In the genomic region with DNA sequence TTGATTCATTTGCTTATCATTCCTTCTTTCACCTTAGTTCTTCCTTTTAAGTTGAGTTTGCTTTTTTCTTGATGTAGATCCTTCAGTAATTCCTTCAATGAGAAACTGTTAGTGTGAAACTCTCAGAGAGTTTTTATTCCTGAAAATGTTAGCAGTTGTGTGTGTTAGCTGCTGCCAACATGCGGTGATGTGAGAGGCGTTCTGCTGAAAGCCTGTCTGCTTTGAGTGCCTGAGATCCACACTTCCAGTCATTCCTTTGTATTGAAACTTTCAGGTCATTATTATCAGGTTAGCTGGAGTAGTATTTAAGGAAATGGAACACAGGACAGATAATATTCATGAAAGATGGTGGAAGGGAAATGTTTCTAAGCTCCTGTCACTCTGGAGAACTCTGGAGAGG, we compare ENCODE assay signal across 21 cellular contexts.
DNase-seq lines count a peak whose midpoint lies in the region; ATAC-seq, FAIRE-seq and TF ChIP-seq lines count a peak whose summit lies in the region.
"Had no signal": no experiment of that assay in that cellular context is flagged by ENCODE, and none has a peak within 500 bp of the region (broad histone marks: within the 10 kb centered on the region; RNA-seq: fewer than 3 reads in every experiment).

No MANE protein-coding gene starts in this region.

- peaks cover 7% of the 10 kb centered on the region for H3K36me3 Mint-ChIP-seq in Calu3 (ENCODE audit: insufficient read depth, unreplicated experiment)
- H3K36me3 Mint-ChIP-seq in astrocyte (ENCODE audit: low read depth, unreplicated experiment) = peaks cover 23% of the 10 kb centered on the region

- intact Hi-C loops in Calu3 (cut with micrococcal nuclease; ENCODE audit: unreplicated experiment) = loop anchor here (5.0 kb wide), 1 partner anchor 160 kb away; no protein-coding TSS in a partner anchor
- intact Hi-C loops in IMR-90 (cut with micrococcal nuclease) = loop anchor here (5.0 kb wide), 1 partner anchor 45 kb away; no protein-coding TSS in a partner anchor

- peak overlapping the region; percentile 96; the same call in 2 of the 3 replicates for H2BK15ac ChIP-seq in IMR-90 (ENCODE audit: low read depth, low read length)

- H3K27me3 ChIP-seq in IMR-90 (ENCODE audit: control insufficient read depth, insufficient read depth, low read length) (no peaks in the 10 kb centered on the region), astrocyte (ENCODE audit: insufficient read depth, low read length) (no peaks in the 10 kb centered on the region), neutrophil (no peaks in the 10 kb centered on the region)
- H3K27me3 ChIP-seq: left lung, SJCRH30 had no signal

- peaks cover 25% of the 10 kb centered on the region for H3K9me1 ChIP-seq in IMR-90 (ENCODE audit: insufficient read depth, low read length)

- BruUV-seq in Calu3 (replicated peaks; lab: Mats Ljungman, UMichigan) (no TSS peak), IMR-90 (replicated peaks; lab: Mats Ljungman, UMichigan) (no TSS peak)

- peak overlapping the region; percentile 94 for H3K23ac ChIP-seq in IMR-90 (ENCODE audit: low read depth, low read length)

- peak overlapping the region; percentile 97 for H2BK20ac ChIP-seq in IMR-90 (ENCODE audit: low read depth, low read length)

- peak overlapping the region; percentile 46; the same call in 1 of the 2 replicates for H4K5ac ChIP-seq in IMR-90 (ENCODE audit: low read depth, low read length)

- CTCF ChIA-PET in Calu3 (lab: Charles Lee) (interaction anchor here (0.6 to 0.9 kb wide), 2 partner anchors 16 to 161 kb away, joined by 3 to 4 read pairs; no protein-coding TSS in a partner anchor), IMR-90 (lab: Yijun Ruan, JAX) (interaction anchor here (0.6 kb wide), 1 partner anchor 101 kb away, joined by 3 read pairs; no protein-coding TSS in a partner anchor)

- H3K27ac Mint-ChIP-seq in Calu3 (ENCODE audit: unreplicated experiment) (peak overlapping the region; percentile 37), astrocyte (ENCODE audit: unreplicated experiment) (peak overlapping the region; percentile 55)
- H3K27ac Mint-ChIP-seq: B cell had no signal

- H3K9ac ChIP-seq in IMR-90 (ENCODE audit: low read depth, low read length) = 0 out of 2 replicates have a peak overlapping the region, but pooled peaks have one; percentile 24
- H3K9ac ChIP-seq in astrocyte (ENCODE audit: low read length) = no peak overlapping the region

- H2AFZ ChIP-seq in IMR-90 (replicated peaks; ENCODE audit: low read length, poor library complexity) = no peak overlapping the region
- no peak overlapping the region for H2AFZ ChIP-seq in astrocyte (ENCODE audit: low read depth, low read length)

- no peak overlapping the region for H2AK9ac ChIP-seq in IMR-90 (replicated peaks; ENCODE audit: low read depth, low read length, poor library complexity)

- H3K56ac ChIP-seq in IMR-90 (ENCODE audit: extremely low read depth, insufficient read depth, low read length) = peak overlapping the region; percentile 67

- H3K27ac ChIP-seq in IMR-90 (ENCODE audit: insufficient read depth, low read length) = peak overlapping the region; percentile 93
- H3K27ac ChIP-seq in astrocyte (ENCODE audit: low read depth, low read length) = no peak overlapping the region
- peak overlapping the region; percentile 93 for H3K27ac ChIP-seq in neutrophil
- H3K27ac ChIP-seq in caudate nucleus (ENCODE audit: low read depth, low read length) = no peak overlapping the region

- ATAC-seq in IMR-90 (ENCODE audit: low read depth) = peak; percentile 30; the same call in 1 of the 2 replicates
- ATAC-seq: esophagus mucosa, left lung, pancreas had no signal

- H4K20me1 ChIP-seq in IMR-90 (ENCODE audit: insufficient read depth, low read length) (no peaks in the 10 kb centered on the region), astrocyte (ENCODE audit: insufficient read depth, low read length) (no peaks in the 10 kb centered on the region)

- H2BK5ac ChIP-seq in IMR-90 (ENCODE audit: low read depth, low read length, poor library complexity, severe bottlenecking) = peak overlapping the region; percentile 97

- FAIRE-seq in astrocyte (lab: Jason Lieb, UNC) = peak; percentile 5
- FAIRE-seq: GM12891, pancreas, TTC549, urothelium cell line had no signal

- H3K9me3 Mint-ChIP-seq in Calu3 (ENCODE audit: low read depth, unreplicated experiment) (no peaks in the 10 kb centered on the region), astrocyte (ENCODE audit: unreplicated experiment) (no peaks in the 10 kb centered on the region)
- H3K9me3 Mint-ChIP-seq: activated naive CD4-positive, alpha-beta T cell treated with anti-CD3 and anti-CD28 coated beads, Interleukin-2, amount 50 U/mL, for 72 hours had no signal

- no peak for TF ChIP-seq CTCF in Calu3 (IDR thresholded peaks at IDR 0.05; ENCODE audit: unreplicated experiment)
- no peak for TF ChIP-seq CTCF in IMR-90 (conservative IDR thresholded peaks at IDR 0.05; ENCODE audit: low read depth, low read length)
- no peak for TF ChIP-seq CTCF in astrocyte (IDR thresholded peaks at IDR 0.05; ENCODE audit: insufficient read depth, low read depth, low read length)
- TF ChIP-seq CTCF in neutrophil (IDR thresholded peaks at IDR 0.05) = no peak
- TF ChIP-seq CTCF in GM13977 (IDR thresholded peaks at IDR 0.05; ENCODE audit: extremely low read depth, insufficient read depth, missing control alignments) = no peak

- H3K27me3 Mint-ChIP-seq in Calu3 (ENCODE audit: unreplicated experiment) = no peaks in the 10 kb centered on the region
- H3K27me3 Mint-ChIP-seq in astrocyte (ENCODE audit: low read depth, unreplicated experiment) = no peaks in the 10 kb centered on the region

- in situ Hi-C loops in IMR-90 (cut with MboI; ENCODE audit: low sequenced_read_pairs) = no loop called here
- in situ Hi-C loops in GM13977 (cut with MboI; ENCODE audit: low pct_unique_long_range_greater_than_20kb, low sequenced_read_pairs, unreplicated experiment) = loop anchor here (25.0 kb wide), 1 partner anchor 465 kb away; no protein-coding TSS in a partner anchor

- H3K79me2 ChIP-seq in astrocyte (ENCODE audit: insufficient read depth, low read length) = peaks cover 54% of the 10 kb centered on the region

- dilution Hi-C loops in IMR-90 (cut with HindIII; ENCODE audit: low sequenced_read_pairs, unreplicated experiment) = no loop called here

- H3K4me3 ChIP-seq in IMR-90 (ENCODE audit: insufficient read depth, low read depth, low read length) (no peak overlapping the region), astrocyte (ENCODE audit: insufficient read depth, low read depth, low read length) (no peak overlapping the region), neutrophil (ENCODE audit: low read depth in 1 of 2, low read length in 1 of 2) (no peak overlapping the region)
- H3K4me3 ChIP-seq: left lung, pancreas, SJCRH30 had no signal

- H3K4ac ChIP-seq in IMR-90 (ENCODE audit: low read depth, low read length) = peak overlapping the region; percentile 96

- H2AK5ac ChIP-seq in IMR-90 (ENCODE audit: low read depth, low read length) = peak overlapping the region; percentile 92

- H3K4me1 ChIP-seq in IMR-90 (ENCODE audit: control insufficient read depth, insufficient read depth, low read length) (peaks cover 23% of the 10 kb centered on the region), astrocyte (ENCODE audit: insufficient read depth, low read length) (peaks cover 34% of the 10 kb centered on the region), neutrophil (ENCODE audit: control insufficient read depth in 1 of 2, insufficient read depth in 1 of 2, low read depth in 1 of 2, low read length in 1 of 2) (peaks cover 51 to 57% of the 10 kb centered on the region in 2 experiments)

- no peak for DNase-seq in Calu3
- peak; percentile 38 for DNase-seq in IMR-90
- DNase-seq in astrocyte (ENCODE audit: low read depth) = no peak
- DNase-seq in NCI-H748 (lab: John Stamatoyannopoulos, UW; ENCODE audit: unreplicated experiment) = no peak
- no peak for DNase-seq in caudate nucleus (lab: John Stamatoyannopoulos, UW)
- no peak for DNase-seq in GM13977 (ENCODE audit: low spot score)
- DNase-seq: activated CD4-positive, alpha-beta T cell treated with anti-CD3 and anti-CD28 coated beads for 48 hours; GF-D8; KBM-7; NCI-H1105; NCI-H526 treated with DMSO at 0.1 percent for 48 hours; SJCRH30 had no signal

- no peak for TF ChIP-seq POLR2A in IMR-90 (IDR thresholded peaks at IDR 0.05; ENCODE audit: low read depth, low read length)

- peaks cover 48% of the 10 kb centered on the region for H3K4me1 Mint-ChIP-seq in Calu3 (ENCODE audit: low read depth, unreplicated experiment)
- H3K4me1 Mint-ChIP-seq in astrocyte (ENCODE audit: low read depth, unreplicated experiment) = peaks cover 73% of the 10 kb centered on the region

- H3K14ac ChIP-seq in IMR-90 (replicated peaks; ENCODE audit: low read depth, low read length) = peak overlapping the region; percentile 95

- peaks cover 29 to 61% of the 10 kb centered on the region in 2 experiments for H3K79me1 ChIP-seq in IMR-90 (ENCODE audit: low read depth in 1 of 2, low read length in 2 of 2)

- POLR2A ChIA-PET in IMR-90 (lab: Charles Lee; ENCODE audit: unreplicated experiment) = no interaction called here

- H3K4me2 ChIP-seq in IMR-90 (ENCODE audit: low read depth, low read length) = peak overlapping the region; percentile 43; the same call in 1 of the 2 replicates
- peak overlapping the region; percentile 6 for H3K4me2 ChIP-seq in astrocyte (ENCODE audit: low read length)

- peak overlapping the region; percentile 98 for H2BK120ac ChIP-seq in IMR-90 (ENCODE audit: low read depth, low read length)

- TF ChIP-seq RAD21 in IMR-90 (IDR thresholded peaks at IDR 0.05; ENCODE audit: low read length) = no peak

- H4K8ac ChIP-seq in IMR-90 (ENCODE audit: low read depth in 2 of 2, low read length in 2 of 2) = peak overlapping the region; percentile 28 to 95

- H3K4me3 Mint-ChIP-seq in Calu3 (ENCODE audit: low read depth, unreplicated experiment) (no peak overlapping the region), astrocyte (ENCODE audit: unreplicated experiment) (peak overlapping the region; percentile 9)
- H3K4me3 Mint-ChIP-seq: B cell had no signal

- no CpG with 5 or more reads among the region's 2 CpGs for WGBS in IMR-90 (ENCODE audit: extremely low coverage in 2 of 2, insufficient read length in 1 of 2), 2 experiments

- H3K9me3 ChIP-seq in IMR-90 (ENCODE audit: control insufficient read depth, insufficient read depth, low read length) = no peaks in the 10 kb centered on the region
- no peaks in the 10 kb centered on the region for H3K9me3 ChIP-seq in astrocyte (ENCODE audit: insufficient read depth, low read depth, low read length)
- no peaks in the 10 kb centered on the region for H3K9me3 ChIP-seq in neutrophil
- H3K9me3 ChIP-seq: left lung, pancreas, SJCRH30 had no signal

- peak overlapping the region; percentile 95 for H4K91ac ChIP-seq in IMR-90 (ENCODE audit: insufficient read depth, low read depth, low read length)

- H3K36me3 ChIP-seq in IMR-90 (ENCODE audit: control insufficient read depth, insufficient read depth, low read length) = peaks cover under 1% of the 10 kb centered on the region
- H3K36me3 ChIP-seq in astrocyte (ENCODE audit: insufficient read depth, low read length) = peaks cover 15% of the 10 kb centered on the region
- H3K36me3 ChIP-seq in neutrophil = no peaks in the 10 kb centered on the region
- H3K36me3 ChIP-seq: left lung, pancreas had no signal

- peak overlapping the region; percentile 95; the same call in 1 of the 2 replicates for H3K18ac ChIP-seq in IMR-90 (ENCODE audit: low read depth, low read length)

TF ChIP-seq in IMR-90, 13 proteins besides CTCF, POLR2A, EP300 and RAD21:
- TF ChIP-seq CHD1 (IDR thresholded peaks at IDR 0.05; ENCODE audit: low read depth, low read length) = no peak

Comparison
In these comparisons a context has a peak if more than half of its experiments do, and no peak if none do; other contexts are left out.
1. H3K27ac ChIP-seq: peak in IMR-90 (single experiment) and neutrophil (single experiment); none in astrocyte (single experiment) and caudate nucleus (single experiment).